In the genomic region with DNA sequence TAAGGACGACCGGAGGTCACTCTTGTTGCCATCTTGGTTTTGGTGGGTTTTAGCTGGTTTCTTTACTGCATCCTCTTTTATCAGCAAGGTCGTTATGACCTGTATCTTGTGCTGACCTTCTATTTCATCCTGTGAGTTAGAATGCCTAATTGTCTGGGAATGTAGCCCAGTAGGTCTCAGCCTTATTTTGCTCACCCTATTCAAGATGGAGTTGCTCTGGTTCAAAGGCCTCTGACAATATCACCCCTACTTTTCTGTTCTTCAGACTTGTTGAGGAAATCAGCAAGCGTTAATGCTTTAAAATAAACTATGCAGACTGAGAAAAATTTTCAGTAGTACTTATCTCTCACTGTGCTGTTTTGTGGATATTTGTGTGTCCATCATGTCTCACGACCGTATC, we compare ENCODE assay signal across 8 cellular contexts.
"Had no signal": no experiment of that assay in that cellular context is flagged by ENCODE, and none has a peak within 500 bp of the region (broad histone marks: within the 10 kb centered on the region; RNA-seq: fewer than 3 reads in every experiment).

No MANE protein-coding gene starts in this region.

- ATAC-seq: HepG2 had no signal

- H3K4me2 ChIP-seq: KMS-11 had no signal

- H3K4me3 Mint-ChIP-seq: IgD-negative memory B cell had no signal

- H3K9ac ChIP-seq: KMS-11 had no signal

- H3K27ac ChIP-seq: HL-60, KMS-11 had no signal

- H3K27ac Mint-ChIP-seq: IgD-negative memory B cell had no signal

- DNase-seq: IMR-90, KBM-7, KG1 had no signal

- H3K27me3 Mint-ChIP-seq: IgD-negative memory B cell had no signal

- FAIRE-seq: HepG2, HTR-8/SVneo had no signal
